8 cellular contexts compared by ENCODE assay signal in genomic region chr15:78437107-78437761, GRCh38. TPM values are rescaled to one million over a fixed set of nuclear protein-coding genes. Genes with fewer than 3 reads are reported as not detected.
DNase-seq lines count a peak whose midpoint lies in the region; ATAC-seq and TF ChIP-seq lines count a peak whose summit lies in the region.

No MANE protein-coding gene starts in this region.

- no peak overlapping the region for H3K23ac ChIP-seq in mesenchymal stem cell (ENCODE audit: low read length in 2 of 2)

- H3K14ac ChIP-seq in mesenchymal stem cell (ENCODE audit: low read length in 2 of 2) = no peak overlapping the region

- POLR2A ChIA-PET in MCF 10A (lab: Yijun Ruan, JAX) = interaction anchor here (0.5 to 4.5 kb wide), 34 partner anchors 9 to 1635 kb away, joined by 3 to 54 read pairs (median 4); partner anchors contain the start of genes CHRNA5, HYKK, IDH3A and PSMA4

- H3K4ac ChIP-seq in mesenchymal stem cell (ENCODE audit: low read depth in 1 of 2, low read length in 2 of 2) = no peak overlapping the region

- peaks cover 4% of the 10 kb centered on the region for H3K4me1 ChIP-seq in mesenchymal stem cell (ENCODE audit: control insufficient read depth, insufficient read depth, low read depth, low read length)

- H3K27ac Mint-ChIP-seq in MCF 10A (ENCODE audit: low read depth, unreplicated experiment) = peak overlapping the region; percentile 75

- CTCF ChIA-PET in MCF 10A (lab: Yijun Ruan, JAX) = interaction anchor here (0.5 to 2.0 kb wide), 10 partner anchors 10 to 1366 kb away, joined by 3 to 9 read pairs (median 3); partner anchors contain the start of gene TSPAN3

- H3K4me3 Mint-ChIP-seq in MCF 10A (ENCODE audit: unreplicated experiment) = peak overlapping the region; percentile 78

- no peak for ATAC-seq in GM21390 (IDR thresholded peaks at IDR 0.05; ENCODE audit: unreplicated experiment)

- peaks cover 15% of the 10 kb centered on the region for H3K27me3 Mint-ChIP-seq in MCF 10A (ENCODE audit: insufficient read depth, unreplicated experiment)

- H3K18ac ChIP-seq in mesenchymal stem cell (ENCODE audit: low read depth in 1 of 2, low read length in 2 of 2) = peak overlapping the region in 1 of 2 experiments; percentile 64

- TF ChIP-seq CTCF in MCF 10A (IDR thresholded peaks at IDR 0.05; ENCODE audit: unreplicated experiment) = no peak

- H3K36me3 ChIP-seq in mesenchymal stem cell (ENCODE audit: control insufficient read depth in 1 of 2, insufficient read depth in 2 of 2, low read depth in 1 of 2, low read length in 2 of 2) = peaks cover 8 to 27% of the 10 kb centered on the region in 2 experiments

- 20% methylated on average over 11 of the region's 11 CpGs for WGBS in mesenchymal stem cell

- peaks cover 11% of the 10 kb centered on the region for H3K4me1 Mint-ChIP-seq in MCF 10A (ENCODE audit: insufficient read depth, unreplicated experiment)

- peak overlapping the region; percentile 30 for H2AFZ ChIP-seq in mesenchymal stem cell (ENCODE audit: low read depth, low read length)

- peak overlapping the region; percentile 91 for H3K4me3 ChIP-seq in Jurkat, Clone E6-1 (ENCODE audit: low read length)
- peak overlapping the region; percentile 52 to 79 for H3K4me3 ChIP-seq in mesenchymal stem cell (ENCODE audit: insufficient read depth in 1 of 2, low read depth in 1 of 2, low read length in 2 of 2)

- H2AK5ac ChIP-seq in mesenchymal stem cell (ENCODE audit: low read length, severe bottlenecking) = no peak overlapping the region

- no peaks in the 10 kb centered on the region for H3K9me3 ChIP-seq in mesenchymal stem cell (ENCODE audit: control insufficient read depth, low read length)

- no peak overlapping the region for H2BK12ac ChIP-seq in mesenchymal stem cell (ENCODE audit: low read length in 2 of 2)

- peaks cover 14% of the 10 kb centered on the region for H3K36me3 Mint-ChIP-seq in MCF 10A (ENCODE audit: insufficient read depth, unreplicated experiment)

- intact Hi-C loops in MCF 10A (cut with micrococcal nuclease) = loop anchor here (5.0 kb wide), 1 partner anchor 130 kb away; no protein-coding TSS in a partner anchor

- no peak overlapping the region for H2BK15ac ChIP-seq in mesenchymal stem cell (ENCODE audit: low read depth, poor library complexity, severe bottlenecking)

- peak overlapping the region; percentile 47 for H3K4me2 ChIP-seq in mesenchymal stem cell (ENCODE audit: low read length, poor library complexity, severe bottlenecking)

- no peak overlapping the region for H2BK120ac ChIP-seq in mesenchymal stem cell (ENCODE audit: low read depth, low read length)

- peak overlapping the region; percentile 59 for H4K8ac ChIP-seq in mesenchymal stem cell (ENCODE audit: low read length)

- peaks cover 2% of the 10 kb centered on the region for H3K79me1 ChIP-seq in mesenchymal stem cell (replicated peaks; ENCODE audit: low read length, poor library complexity, severe bottlenecking)

- H3K27me3 ChIP-seq in mesenchymal stem cell (ENCODE audit: control insufficient read depth in 1 of 2, insufficient read depth in 1 of 2, low read length in 2 of 2) = peaks cover under 1 to 3% of the 10 kb centered on the region in 2 experiments

- H2BK5ac ChIP-seq in mesenchymal stem cell (ENCODE audit: low read depth, low read length, poor library complexity, severe bottlenecking) = no peak overlapping the region

- no peaks in the 10 kb centered on the region for H3K9me3 Mint-ChIP-seq in MCF 10A (ENCODE audit: unreplicated experiment)

- H3K27ac ChIP-seq in mesenchymal stem cell (ENCODE audit: low read length, poor library complexity, severe bottlenecking) = peak overlapping the region; percentile 34

- H3K9ac ChIP-seq in mesenchymal stem cell (ENCODE audit: low read length) = peak overlapping the region; percentile 99

- no peak overlapping the region for H4K91ac ChIP-seq in mesenchymal stem cell (ENCODE audit: low read length)

- peak; percentile 40 to 64 for DNase-seq in NCI-H524 (lab: John Stamatoyannopoulos, UW)
- DNase-seq in NCI-H524 treated with DMSO at 0.1 percent for 48 hours (lab: John Stamatoyannopoulos, UW) = no peak
- no peak for DNase-seq in Jurkat, Clone E6-1 (ENCODE audit: low read depth, low spot score)
- no peak for DNase-seq in MCF 10A (ENCODE audit: unreplicated experiment)
- DNase-seq in mesenchymal stem cell = no peak
- no peak for DNase-seq in hypothalamus (lab: John Stamatoyannopoulos, UW)
- no peak for DNase-seq in stimulated activated naive CD4-positive, alpha-beta T cell (lab: John Stamatoyannopoulos, UW)

- BruUV-seq in MCF 10A (replicated peaks; lab: Mats Ljungman, UMichigan) = TSS peak; percentile 99

RNA-seq across cellular contexts. Expression of gene IREB2, which starts 0.8 kb away (rescaled TPM):
- polyA plus RNA-seq in Jurkat, Clone E6-1 (2012; ENCODE audit: insufficient read depth, insufficient read length) = 34.2 TPM
- 43.4 and 50.1 TPM in 2 replicates for total RNA-seq in MCF 10A (2022)
- polyA plus RNA-seq in mesenchymal stem cell (2013, experiment 1 of 2) = 22.3 TPM
- polyA plus RNA-seq in mesenchymal stem cell (2013, experiment 2 of 2) = 21.7 TPM

Comparison
In these comparisons a context has a peak if more than half of its experiments do, and no peak if none do; other contexts are left out.
1. DNase-seq: peak in NCI-H524 (2 of 2); none in NCI-H524 treated with DMSO at 0.1 percent for 48 hours (single experiment), Jurkat, Clone E6-1 (single experiment), MCF 10A (single experiment), mesenchymal stem cell (single experiment), hypothalamus (0 of 51) and stimulated activated naive CD4-positive, alpha-beta T cell (0 of 6).